ENCODE assay signal across 8 cellular contexts in genomic region chr18:657311-657997, GRCh38. TPM values are rescaled to one million over a fixed set of nuclear protein-coding genes. Genes with fewer than 3 reads are reported as not detected.
DNase-seq lines count a peak whose midpoint lies in the region; TF ChIP-seq lines count a peak whose summit lies in the region.

TYMS (plus strand) TSS chr18:657653; CDS start chr18:657743, 90 bp downstream.

- H3K4me3 ChIP-seq in GM23248 (peak within 1 kb of the TSS; percentile 79), OCI-LY1 (ENCODE audit: low read depth, low read length, poor library complexity, severe bottlenecking) (peak within 1 kb of the TSS; percentile 83), parathyroid adenoma (ENCODE audit: low read depth, low read length) (peak within 1 kb of the TSS; percentile 56)
- peak within 1 kb of the TSS; percentile 98 for H3K4me3 ChIP-seq in Jurkat, Clone E6-1 (ENCODE audit: low read length)

- H2AFZ ChIP-seq in GM23248 (peak within 1 kb of the TSS; percentile 91), OCI-LY1 (ENCODE audit: low read length) (no peak within 1 kb of the TSS), parathyroid adenoma (peak within 1 kb of the TSS; percentile 96)

- H3F3A ChIP-seq in GM23248 (ENCODE audit: insufficient read depth) (no peaks in the 10 kb centered on the region), OCI-LY1 (ENCODE audit: insufficient read depth, low read length) (no peaks in the 10 kb centered on the region)

- H3K27ac ChIP-seq in GM23248 (peak within 1 kb of the TSS; percentile 32), OCI-LY1 (ENCODE audit: low read depth, low read length, poor library complexity, severe bottlenecking) (peak within 1 kb of the TSS; percentile 60), parathyroid adenoma (no peak within 1 kb of the TSS)

- TF ChIP-seq CTCF in OCI-LY1 (IDR thresholded peaks at IDR 0.05; ENCODE audit: low read length) (no peak), parathyroid adenoma (IDR thresholded peaks at IDR 0.05) (no peak)

- in situ Hi-C loops in GM23248 (cut with MboI), result no loop called here

- DNase-seq in GM04503 (ENCODE audit: low read depth), result peak; percentile 6
- peak; percentile 64 for DNase-seq in GM23248
- peak; percentile 85 for DNase-seq in Jurkat, Clone E6-1 (ENCODE audit: low read depth, low spot score)
- peak; percentile 5 for DNase-seq in activated T-helper 9 cell treated with anti-CD3 and anti-CD28 coated beads, Interleukin-2, amount 50 U/mL, for 16 hours (ENCODE audit: low read depth)
- DNase-seq in glomerular endothelial cell (ENCODE audit: extremely low read depth, low read depth, low spot score), result peak; percentile 7
- no peak for DNase-seq in ureter (ENCODE audit: low spot score)

- H3K9me3 ChIP-seq in GM23248 (ENCODE audit: low read depth) (no peaks in the 10 kb centered on the region), OCI-LY1 (ENCODE audit: low read length) (no peaks in the 10 kb centered on the region), parathyroid adenoma (ENCODE audit: control insufficient read depth, low read length) (no peaks in the 10 kb centered on the region)

- H3K79me2 ChIP-seq in GM23248 (ENCODE audit: insufficient read depth) (peaks cover 32% of the 10 kb centered on the region), OCI-LY1 (ENCODE audit: insufficient read depth, low read length) (peaks cover 6% of the 10 kb centered on the region; the same call in 1 of the 2 replicates), parathyroid adenoma (no peaks in the 10 kb centered on the region)

- H3K9ac ChIP-seq in GM23248, result peak within 1 kb of the TSS; percentile 77
- H3K9ac ChIP-seq in OCI-LY1 (ENCODE audit: low read length), result peak within 1 kb of the TSS; percentile 93
- no peak within 1 kb of the TSS for H3K9ac ChIP-seq in parathyroid adenoma

- WGBS in GM23248 (ENCODE audit: low coverage in 1 of 2, low lambda C conversion rate in 2 of 2, missing lambda C conversion rate in 2 of 2), 2 experiments, result 2% methylated on average over 58 to 69 of the region's 79 CpGs

- H4K20me1 ChIP-seq in GM23248 (ENCODE audit: insufficient read depth) (no peaks in the 10 kb centered on the region), OCI-LY1 (ENCODE audit: insufficient read depth, low read length) (no peaks in the 10 kb centered on the region)

- H3K27me3 ChIP-seq in GM23248 (replicated peaks; ENCODE audit: insufficient read depth) (no peaks in the 10 kb centered on the region), OCI-LY1 (ENCODE audit: insufficient read depth, low read length) (no peaks in the 10 kb centered on the region), parathyroid adenoma (ENCODE audit: control insufficient read depth, insufficient read depth, low read length) (no peaks in the 10 kb centered on the region)

- H3K9me2 ChIP-seq in GM23248 (ENCODE audit: insufficient read depth), result no peaks in the 10 kb centered on the region
- H3K9me2 ChIP-seq in OCI-LY1 (ENCODE audit: low read depth, low read length), result no peaks in the 10 kb centered on the region

- H3K4me1 ChIP-seq in GM23248 (ENCODE audit: insufficient read depth) (no peaks in the 10 kb centered on the region), OCI-LY1 (ENCODE audit: insufficient read depth, low read length, severe bottlenecking) (peaks cover 9% of the 10 kb centered on the region), parathyroid adenoma (no peaks in the 10 kb centered on the region)

- H3K4me2 ChIP-seq in GM23248 (ENCODE audit: unreplicated experiment), result peak within 1 kb of the TSS; percentile 84
- peak within 1 kb of the TSS; percentile 58 for H3K4me2 ChIP-seq in OCI-LY1 (ENCODE audit: low read length)
- peak within 1 kb of the TSS; percentile 83 for H3K4me2 ChIP-seq in parathyroid adenoma (ENCODE audit: low read length)

- H3K36me3 ChIP-seq in GM23248 (ENCODE audit: low read depth) (no peaks in the 10 kb centered on the region; the same call in 1 of the 2 replicates), OCI-LY1 (ENCODE audit: insufficient read depth, low read length) (peaks cover 32% of the 10 kb centered on the region), parathyroid adenoma (ENCODE audit: control insufficient read depth, insufficient read depth, low read length) (no peaks in the 10 kb centered on the region)

RNA-seq across cellular contexts. Expression of gene TYMS, which starts in this region (rescaled TPM):
- total RNA-seq in GM23248 (2014; rRNA removed; shearing (Covaris generic)), result 16.8 and 17.7 TPM in 2 replicates
- polyA plus RNA-seq in GM23248 (2016; fragmentation: Nextera tagmentation; extraction: Ambion mirVana), result 71.5 and 72.8 TPM in 2 replicates
- 556 TPM for polyA plus RNA-seq in Jurkat, Clone E6-1 (2012; ENCODE audit: insufficient read depth, insufficient read length)
- total RNA-seq in glomerular endothelial cell (37.0 and 40.5 TPM in 2 replicates), ureter (5.1 TPM)
